1 cellular context compared by ENCODE assay signal in the genomic region with DNA sequence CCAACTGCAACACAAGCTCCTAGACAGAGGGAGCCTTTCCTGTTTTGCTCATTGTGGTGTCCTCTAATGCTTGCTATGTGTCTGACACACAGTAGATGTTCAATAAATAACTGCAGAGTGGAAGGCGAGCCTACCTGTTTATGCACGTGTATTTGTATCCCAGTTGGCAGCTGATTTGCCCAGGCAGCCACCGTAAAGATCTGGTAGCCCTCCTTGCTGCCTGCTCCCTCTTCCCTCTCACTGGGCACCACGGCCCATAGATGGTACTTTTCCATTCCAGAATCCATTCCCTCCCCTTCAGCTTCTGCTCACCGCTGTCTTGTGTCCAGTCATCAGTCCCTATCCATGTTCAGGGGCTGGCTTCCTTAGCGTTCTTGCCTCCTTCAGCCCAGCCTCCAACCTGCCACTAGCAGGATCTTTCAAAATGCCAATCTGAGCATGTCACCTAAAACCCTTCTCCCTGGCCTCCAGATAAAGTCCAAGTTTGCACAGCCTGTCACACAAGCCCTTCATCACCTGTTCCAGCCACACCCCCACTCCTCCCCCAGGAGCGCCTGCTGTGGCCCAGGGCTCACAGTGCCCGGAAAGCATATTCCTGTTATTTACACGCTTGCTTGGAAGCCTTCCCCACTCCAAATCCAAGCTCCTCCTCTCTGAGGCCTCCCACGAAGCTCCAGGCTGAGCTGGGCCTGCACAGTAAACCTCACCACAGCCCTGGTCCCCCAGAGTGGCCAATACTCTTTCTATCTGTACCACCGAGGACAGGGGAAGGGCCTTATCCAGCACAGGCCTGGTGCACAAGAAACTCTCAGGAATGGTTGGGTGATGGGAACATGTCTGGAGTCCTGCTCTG.
TF ChIP-seq lines count a peak whose summit lies in the region.

No MANE protein-coding gene starts in this region.

TF ChIP-seq in HepG2, 621 proteins besides CTCF, POLR2A, EP300 and RAD21 (continued from another document and continues in another):
- TF ChIP-seq, protein P1, sequence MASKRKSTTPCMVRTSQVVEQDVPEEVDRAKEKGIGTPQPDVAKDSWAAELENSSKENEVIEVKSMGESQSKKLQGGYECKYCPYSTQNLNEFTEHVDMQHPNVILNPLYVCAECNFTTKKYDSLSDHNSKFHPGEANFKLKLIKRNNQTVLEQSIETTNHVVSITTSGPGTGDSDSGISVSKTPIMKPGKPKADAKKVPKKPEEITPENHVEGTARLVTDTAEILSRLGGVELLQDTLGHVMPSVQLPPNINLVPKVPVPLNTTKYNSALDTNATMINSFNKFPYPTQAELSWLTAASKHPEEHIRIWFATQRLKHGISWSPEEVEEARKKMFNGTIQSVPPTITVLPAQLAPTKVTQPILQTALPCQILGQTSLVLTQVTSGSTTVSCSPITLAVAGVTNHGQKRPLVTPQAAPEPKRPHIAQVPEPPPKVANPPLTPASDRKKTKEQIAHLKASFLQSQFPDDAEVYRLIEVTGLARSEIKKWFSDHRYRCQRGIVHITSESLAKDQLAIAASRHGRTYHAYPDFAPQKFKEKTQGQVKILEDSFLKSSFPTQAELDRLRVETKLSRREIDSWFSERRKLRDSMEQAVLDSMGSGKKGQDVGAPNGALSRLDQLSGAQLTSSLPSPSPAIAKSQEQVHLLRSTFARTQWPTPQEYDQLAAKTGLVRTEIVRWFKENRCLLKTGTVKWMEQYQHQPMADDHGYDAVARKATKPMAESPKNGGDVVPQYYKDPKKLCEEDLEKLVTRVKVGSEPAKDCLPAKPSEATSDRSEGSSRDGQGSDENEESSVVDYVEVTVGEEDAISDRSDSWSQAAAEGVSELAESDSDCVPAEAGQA (IDR thresholded peaks at IDR 0.05; ENCODE audit: low read depth), result no peak
- TF ChIP-seq, protein P1 (CRISPR knock-in tag; IDR thresholded peaks at IDR 0.05; ENCODE audit: borderline replicate concordance), result no peak
- no peak for TF ChIP-seq FOXA1 (IDR thresholded peaks at IDR 0.05)
- TF ChIP-seq FOXA1 (CRISPR knock-in tag; IDR thresholded peaks at IDR 0.05), result peak; percentile 77
- peak; percentile 36; the same call in 1 of the 2 replicates for TF ChIP-seq BCL6 (CRISPR knock-in tag; IDR thresholded peaks at IDR 0.05)
- peak; percentile 88; the same call in 1 of the 2 replicates for TF ChIP-seq ZNF292 (CRISPR knock-in tag; IDR thresholded peaks at IDR 0.05; ENCODE audit: borderline replicate concordance, low read depth)
- TF ChIP-seq ZNF496 (CRISPR knock-in tag; IDR thresholded peaks at IDR 0.05; ENCODE audit: insufficient replicate concordance), result no peak
- TF ChIP-seq SP5 (CRISPR knock-in tag; IDR thresholded peaks at IDR 0.05; ENCODE audit: borderline replicate concordance, low read depth), result peak; percentile 97
- no peak for TF ChIP-seq ARHGAP35 (CRISPR knock-in tag; IDR thresholded peaks at IDR 0.05; ENCODE audit: borderline replicate concordance)
- TF ChIP-seq KLF12 (CRISPR knock-in tag; IDR thresholded peaks at IDR 0.05; ENCODE audit: borderline replicate concordance), result no peak
- no peak for TF ChIP-seq ZNF841 (CRISPR knock-in tag; IDR thresholded peaks at IDR 0.05; ENCODE audit: borderline replicate concordance)
- TF ChIP-seq THAP11 (CRISPR knock-in tag; IDR thresholded peaks at IDR 0.05), result no peak
- no peak for TF ChIP-seq ZNF343 (CRISPR knock-in tag; IDR thresholded peaks at IDR 0.05)
- TF ChIP-seq ZNF101 (CRISPR knock-in tag; IDR thresholded peaks at IDR 0.05; ENCODE audit: borderline replicate concordance, low read depth), result no peak
- TF ChIP-seq ZBTB42 (CRISPR knock-in tag; IDR thresholded peaks at IDR 0.05), result no peak
- TF ChIP-seq ATF1 (CRISPR knock-in tag; IDR thresholded peaks at IDR 0.05), result no peak
- TF ChIP-seq FOXA3 (CRISPR knock-in tag; IDR thresholded peaks at IDR 0.05), result peak; percentile 74
- TF ChIP-seq, protein P2, sequence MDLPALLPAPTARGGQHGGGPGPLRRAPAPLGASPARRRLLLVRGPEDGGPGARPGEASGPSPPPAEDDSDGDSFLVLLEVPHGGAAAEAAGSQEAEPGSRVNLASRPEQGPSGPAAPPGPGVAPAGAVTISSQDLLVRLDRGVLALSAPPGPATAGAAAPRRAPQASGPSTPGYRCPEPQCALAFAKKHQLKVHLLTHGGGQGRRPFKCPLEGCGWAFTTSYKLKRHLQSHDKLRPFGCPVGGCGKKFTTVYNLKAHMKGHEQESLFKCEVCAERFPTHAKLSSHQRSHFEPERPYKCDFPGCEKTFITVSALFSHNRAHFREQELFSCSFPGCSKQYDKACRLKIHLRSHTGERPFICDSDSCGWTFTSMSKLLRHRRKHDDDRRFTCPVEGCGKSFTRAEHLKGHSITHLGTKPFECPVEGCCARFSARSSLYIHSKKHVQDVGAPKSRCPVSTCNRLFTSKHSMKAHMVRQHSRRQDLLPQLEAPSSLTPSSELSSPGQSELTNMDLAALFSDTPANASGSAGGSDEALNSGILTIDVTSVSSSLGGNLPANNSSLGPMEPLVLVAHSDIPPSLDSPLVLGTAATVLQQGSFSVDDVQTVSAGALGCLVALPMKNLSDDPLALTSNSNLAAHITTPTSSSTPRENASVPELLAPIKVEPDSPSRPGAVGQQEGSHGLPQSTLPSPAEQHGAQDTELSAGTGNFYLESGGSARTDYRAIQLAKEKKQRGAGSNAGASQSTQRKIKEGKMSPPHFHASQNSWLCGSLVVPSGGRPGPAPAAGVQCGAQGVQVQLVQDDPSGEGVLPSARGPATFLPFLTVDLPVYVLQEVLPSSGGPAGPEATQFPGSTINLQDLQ (CRISPR knock-in tag; IDR thresholded peaks at IDR 0.05), result no peak
- TF ChIP-seq, protein P3, sequence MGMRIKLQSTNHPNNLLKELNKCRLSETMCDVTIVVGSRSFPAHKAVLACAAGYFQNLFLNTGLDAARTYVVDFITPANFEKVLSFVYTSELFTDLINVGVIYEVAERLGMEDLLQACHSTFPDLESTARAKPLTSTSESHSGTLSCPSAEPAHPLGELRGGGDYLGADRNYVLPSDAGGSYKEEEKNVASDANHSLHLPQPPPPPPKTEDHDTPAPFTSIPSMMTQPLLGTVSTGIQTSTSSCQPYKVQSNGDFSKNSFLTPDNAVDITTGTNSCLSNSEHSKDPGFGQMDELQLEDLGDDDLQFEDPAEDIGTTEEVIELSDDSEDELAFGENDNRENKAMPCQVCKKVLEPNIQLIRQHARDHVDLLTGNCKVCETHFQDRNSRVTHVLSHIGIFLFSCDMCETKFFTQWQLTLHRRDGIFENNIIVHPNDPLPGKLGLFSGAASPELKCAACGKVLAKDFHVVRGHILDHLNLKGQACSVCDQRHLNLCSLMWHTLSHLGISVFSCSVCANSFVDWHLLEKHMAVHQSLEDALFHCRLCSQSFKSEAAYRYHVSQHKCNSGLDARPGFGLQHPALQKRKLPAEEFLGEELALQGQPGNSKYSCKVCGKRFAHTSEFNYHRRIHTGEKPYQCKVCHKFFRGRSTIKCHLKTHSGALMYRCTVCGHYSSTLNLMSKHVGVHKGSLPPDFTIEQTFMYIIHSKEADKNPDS (CRISPR knock-in tag; IDR thresholded peaks at IDR 0.05), result no peak
- no peak for TF ChIP-seq SNRNP70 (IDR thresholded peaks at IDR 0.05; ENCODE audit: low read depth, low read length)
- TF ChIP-seq U2AF1 (optimal IDR thresholded peaks at IDR 0.05; ENCODE audit: low read depth, low read length), result peak; percentile 70
- no peak for TF ChIP-seq ZNF34 (CRISPR knock-in tag; IDR thresholded peaks at IDR 0.05; ENCODE audit: borderline replicate concordance)
- TF ChIP-seq ZFY (CRISPR knock-in tag; IDR thresholded peaks at IDR 0.05), result peak; percentile 65; the same call in 1 of the 2 replicates
- no peak for TF ChIP-seq ZNF816 (CRISPR knock-in tag; IDR thresholded peaks at IDR 0.05; ENCODE audit: borderline replicate concordance)
- TF ChIP-seq, protein P4, sequence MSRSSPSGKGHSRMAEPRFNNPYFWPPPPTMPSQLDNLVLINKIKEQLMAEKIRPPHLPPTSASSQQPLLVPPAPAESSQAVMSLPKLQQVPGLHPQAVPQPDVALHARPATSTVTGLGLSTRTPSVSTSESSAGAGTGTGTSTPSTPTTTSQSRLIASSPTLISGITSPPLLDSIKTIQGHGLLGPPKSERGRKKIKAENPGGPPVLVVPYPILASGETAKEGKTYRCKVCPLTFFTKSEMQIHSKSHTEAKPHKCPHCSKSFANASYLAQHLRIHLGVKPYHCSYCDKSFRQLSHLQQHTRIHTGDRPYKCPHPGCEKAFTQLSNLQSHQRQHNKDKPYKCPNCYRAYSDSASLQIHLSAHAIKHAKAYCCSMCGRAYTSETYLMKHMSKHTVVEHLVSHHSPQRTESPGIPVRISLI (CRISPR knock-in tag; IDR thresholded peaks at IDR 0.05; ENCODE audit: borderline replicate concordance), result peak; percentile 37; the same call in 1 of the 2 replicates
- TF ChIP-seq, protein P5, sequence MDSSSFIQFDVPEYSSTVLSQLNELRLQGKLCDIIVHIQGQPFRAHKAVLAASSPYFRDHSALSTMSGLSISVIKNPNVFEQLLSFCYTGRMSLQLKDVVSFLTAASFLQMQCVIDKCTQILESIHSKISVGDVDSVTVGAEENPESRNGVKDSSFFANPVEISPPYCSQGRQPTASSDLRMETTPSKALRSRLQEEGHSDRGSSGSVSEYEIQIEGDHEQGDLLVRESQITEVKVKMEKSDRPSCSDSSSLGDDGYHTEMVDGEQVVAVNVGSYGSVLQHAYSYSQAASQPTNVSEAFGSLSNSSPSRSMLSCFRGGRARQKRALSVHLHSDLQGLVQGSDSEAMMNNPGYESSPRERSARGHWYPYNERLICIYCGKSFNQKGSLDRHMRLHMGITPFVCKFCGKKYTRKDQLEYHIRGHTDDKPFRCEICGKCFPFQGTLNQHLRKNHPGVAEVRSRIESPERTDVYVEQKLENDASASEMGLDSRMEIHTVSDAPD (CRISPR knock-in tag; IDR thresholded peaks at IDR 0.05), result no peak
- no peak for TF ChIP-seq THYN1 (CRISPR knock-in tag; IDR thresholded peaks at IDR 0.05; ENCODE audit: borderline replicate concordance, low read depth)
- TF ChIP-seq TOE1 (CRISPR knock-in tag; IDR thresholded peaks at IDR 0.05), result 0 out of 2 replicates have a peak, but pooled peaks have one; percentile 45
- TF ChIP-seq KDM1A (CRISPR knock-in tag; IDR thresholded peaks at IDR 0.05), result no peak
- TF ChIP-seq SIX1 (CRISPR knock-in tag; IDR thresholded peaks at IDR 0.05; ENCODE audit: borderline replicate concordance), result peak; percentile 64; the same call in 1 of the 2 replicates
- TF ChIP-seq, protein P6, sequence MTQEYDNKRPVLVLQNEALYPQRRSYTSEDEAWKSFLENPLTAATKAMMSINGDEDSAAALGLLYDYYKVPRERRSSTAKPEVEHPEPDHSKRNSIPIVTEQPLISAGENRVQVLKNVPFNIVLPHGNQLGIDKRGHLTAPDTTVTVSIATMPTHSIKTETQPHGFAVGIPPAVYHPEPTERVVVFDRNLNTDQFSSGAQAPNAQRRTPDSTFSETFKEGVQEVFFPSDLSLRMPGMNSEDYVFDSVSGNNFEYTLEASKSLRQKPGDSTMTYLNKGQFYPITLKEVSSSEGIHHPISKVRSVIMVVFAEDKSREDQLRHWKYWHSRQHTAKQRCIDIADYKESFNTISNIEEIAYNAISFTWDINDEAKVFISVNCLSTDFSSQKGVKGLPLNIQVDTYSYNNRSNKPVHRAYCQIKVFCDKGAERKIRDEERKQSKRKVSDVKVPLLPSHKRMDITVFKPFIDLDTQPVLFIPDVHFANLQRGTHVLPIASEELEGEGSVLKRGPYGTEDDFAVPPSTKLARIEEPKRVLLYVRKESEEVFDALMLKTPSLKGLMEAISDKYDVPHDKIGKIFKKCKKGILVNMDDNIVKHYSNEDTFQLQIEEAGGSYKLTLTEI (CRISPR knock-in tag; conservative IDR thresholded peaks at IDR 0.05), result no peak
- no peak for TF ChIP-seq HOXA5 (CRISPR knock-in tag; IDR thresholded peaks at IDR 0.05)
- no peak for TF ChIP-seq DNMT1 (CRISPR knock-in tag; IDR thresholded peaks at IDR 0.05)
- peak; percentile 78; the same call in 1 of the 2 replicates for TF ChIP-seq NCOA2 (CRISPR knock-in tag; IDR thresholded peaks at IDR 0.05)
- TF ChIP-seq KMT2B (CRISPR knock-in tag; IDR thresholded peaks at IDR 0.05), result 0 out of 2 replicates have a peak, but pooled peaks have one; percentile 40
- no peak; the same call in 1 of the 2 replicates for TF ChIP-seq TAF1 (CRISPR knock-in tag; IDR thresholded peaks at IDR 0.05)
- TF ChIP-seq HDAC1 (CRISPR knock-in tag; IDR thresholded peaks at IDR 0.05), result peak; percentile 60
- 0 out of 2 replicates have a peak, but pooled peaks have one; percentile 29 for TF ChIP-seq HIVEP1 (CRISPR knock-in tag; IDR thresholded peaks at IDR 0.05)
- TF ChIP-seq NR2F6 (IDR thresholded peaks at IDR 0.05), result peak; percentile 41; the same call in 1 of the 2 replicates
- no peak; the same call in 1 of the 2 replicates for TF ChIP-seq NR2F6 (CRISPR knock-in tag; IDR thresholded peaks at IDR 0.05)
- TF ChIP-seq ZFX (CRISPR knock-in tag; IDR thresholded peaks at IDR 0.05; ENCODE audit: low read depth), result peak; percentile 85
